In the genomic region with DNA sequence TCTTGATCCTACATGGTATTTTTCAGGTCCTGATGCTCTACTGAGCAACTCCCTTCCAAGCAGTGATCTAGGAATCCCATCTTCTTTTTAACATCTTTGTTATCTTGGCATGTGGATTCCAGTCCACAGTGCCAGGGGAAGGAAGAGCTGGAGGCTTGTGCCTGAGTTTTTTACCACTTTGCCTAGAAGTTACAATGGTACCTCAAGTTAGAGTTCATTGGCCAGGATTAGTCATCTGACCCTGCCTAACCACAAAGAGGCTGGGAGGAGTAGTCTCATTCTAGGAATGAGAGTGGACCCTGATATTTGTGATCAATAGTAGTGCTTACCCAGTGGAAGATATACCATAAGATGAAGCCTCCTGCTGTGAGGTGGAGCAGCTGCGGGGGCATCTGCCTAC, we compare ENCODE assay signal across 15 cellular contexts.
"Had no signal": no experiment of that assay in that cellular context is flagged by ENCODE, and none has a peak within 500 bp of the region (broad histone marks: within the 10 kb centered on the region; RNA-seq: fewer than 3 reads in every experiment).

No MANE protein-coding gene starts in this region.

- ATAC-seq: activated naive CD8-positive, alpha-beta T cell treated with anti-CD3 and anti-CD28 coated beads, Interleukin-2, amount 50 U/mL, for 24 hours; right cardiac atrium; stimulated activated effector memory CD8-positive, alpha-beta T cell treated with anti-CD3 and anti-CD28 coated beads, Interleukin-12 subunit alpha, Interleukin-12 subunit beta, amount 100 ng/mL, for 72 hours; T-helper 17 cell had no signal

- H3K27me3 ChIP-seq: cardiac muscle cell, esophagus squamous epithelium, left lung, neutrophil, tibial artery had no signal

- H3K9me3 ChIP-seq: esophagus squamous epithelium, left lung, neutrophil, tibial artery had no signal

- H3K4me3 ChIP-seq: cardiac muscle cell, esophagus squamous epithelium, left lung, smooth muscle cell, tibial artery had no signal

- H3K27ac ChIP-seq: esophagus squamous epithelium, left lung, neutrophil had no signal

- H3K4me1 ChIP-seq: esophagus squamous epithelium, left lung had no signal

- DNase-seq: activated CD4-positive, alpha-beta T cell treated with anti-CD3 and anti-CD28 coated beads, Interleukin-2, amount 10 ng/mL, durations not matched to agents 24 days and 14 days; activated CD8-positive, alpha-beta memory T cell treated with anti-CD3 and anti-CD28 coated beads for 24 hours; activated naive CD4-positive, alpha-beta T cell treated with Interleukin-2 at 50 U/mL for 16 hours; activated naive CD8-positive, alpha-beta T cell treated with anti-CD3 and anti-CD28 coated beads, Interleukin-2, amount 50 U/mL, for 24 hours; esophagus squamous epithelium; foreskin melanocyte; left lung; posterior cingulate gyrus; right cardiac atrium; T-helper 17 cell; tibial artery had no signal

- H3K36me3 ChIP-seq: cardiac muscle cell, esophagus squamous epithelium, left lung, neutrophil, tibial artery had no signal
